23 cellular contexts compared by ENCODE assay signal in the genomic region with DNA sequence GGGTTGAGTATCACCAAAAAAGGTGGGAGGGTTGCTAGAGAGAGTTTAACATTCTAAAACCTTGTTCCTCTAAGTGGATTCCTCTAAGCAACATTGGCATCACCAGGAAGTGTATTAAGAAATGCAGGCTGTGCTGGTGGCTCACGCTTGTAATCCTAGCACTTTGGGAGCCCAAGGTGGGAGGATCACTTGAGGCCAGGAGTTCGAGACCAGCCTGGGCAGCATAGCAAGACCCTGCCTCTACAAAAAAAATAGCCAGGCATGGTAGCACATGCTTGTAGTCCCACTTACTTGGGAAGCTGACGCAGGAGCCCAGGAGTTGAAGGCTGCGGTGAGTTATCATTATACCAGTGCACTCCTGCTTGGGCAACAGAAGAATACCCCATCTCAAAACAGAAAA. TPM values are rescaled to one million over a fixed set of nuclear protein-coding genes. Genes with fewer than 3 reads are reported as not detected.
DNase-seq lines count a peak whose midpoint lies in the region; ATAC-seq and TF ChIP-seq lines count a peak whose summit lies in the region.
"Had no signal": no experiment of that assay in that cellular context is flagged by ENCODE, and none has a peak within 500 bp of the region (broad histone marks: within the 10 kb centered on the region; RNA-seq: fewer than 3 reads in every experiment).

No MANE protein-coding gene starts in this region.

- no peak overlapping the region for H3K18ac ChIP-seq in mesenchymal stem cell (ENCODE audit: low read depth in 1 of 2, low read length in 2 of 2)

- peak overlapping the region; percentile 54 for H2BK5ac ChIP-seq in mesenchymal stem cell (ENCODE audit: low read depth, low read length, poor library complexity, severe bottlenecking)

- H3K9ac ChIP-seq in mammary epithelial cell (ENCODE audit: insufficient read depth, low read length) (no peak overlapping the region), mesenchymal stem cell (ENCODE audit: low read length) (no peak overlapping the region)
- H3K9ac ChIP-seq: BLaER1 had no signal

- no peaks in the 10 kb centered on the region for H3K9me3 Mint-ChIP-seq in MCF 10A (ENCODE audit: unreplicated experiment)
- no peaks in the 10 kb centered on the region for H3K9me3 Mint-ChIP-seq in T-cell
- H3K9me3 Mint-ChIP-seq in stimulated activated effector memory CD8-positive, alpha-beta T cell treated with anti-CD3 and anti-CD28 coated beads, Interleukin-12 subunit alpha, Interleukin-12 subunit beta, amount 100 ng/mL, for 72 hours = no peaks in the 10 kb centered on the region
- H3K9me3 Mint-ChIP-seq: CD14-positive monocyte; CD4-positive, alpha-beta T cell; CD8-positive, alpha-beta memory T cell; GM23338; H9; HFFc6 had no signal

- no TSS peak for BruUV-seq in MCF 10A (replicated peaks; lab: Mats Ljungman, UMichigan)
- BruUV-seq in mammary epithelial cell (replicated peaks; lab: Mats Ljungman, UMichigan) = no TSS peak

- no peak overlapping the region for H4K8ac ChIP-seq in mesenchymal stem cell (ENCODE audit: low read length)

- WGBS in mammary epithelial cell (ENCODE audit: low coverage, missing lambda C conversion rate) = 100% methylated on average over 4 of the region's 4 CpGs
- 84% methylated on average over 4 of the region's 4 CpGs for WGBS in mesenchymal stem cell

- H3K4me3 Mint-ChIP-seq in MCF 10A (ENCODE audit: unreplicated experiment) (no peak overlapping the region), T-helper 17 cell (no peak overlapping the region), T-cell (no peak overlapping the region)
- H3K4me3 Mint-ChIP-seq in stimulated activated effector memory CD8-positive, alpha-beta T cell treated with anti-CD3 and anti-CD28 coated beads, Interleukin-12 subunit alpha, Interleukin-12 subunit beta, amount 100 ng/mL, for 72 hours = no peak overlapping the region
- H3K4me3 Mint-ChIP-seq: B cell; CD14-positive monocyte; CD4-positive, alpha-beta T cell; GM23338; H9; HFFc6 had no signal

- peaks cover 69% of the 10 kb centered on the region for H3K79me2 ChIP-seq in mammary epithelial cell (ENCODE audit: insufficient read depth, low read length)

- no peaks in the 10 kb centered on the region for H3K27me3 ChIP-seq in mammary epithelial cell (ENCODE audit: insufficient read depth, low read length)
- no peaks in the 10 kb centered on the region for H3K27me3 ChIP-seq in mesenchymal stem cell (ENCODE audit: control insufficient read depth in 1 of 2, insufficient read depth in 1 of 2, low read length in 2 of 2)
- H3K27me3 ChIP-seq: BLaER1 had no signal

- no peak overlapping the region for H3K27ac ChIP-seq in mammary epithelial cell (ENCODE audit: insufficient read depth, low read depth, low read length)
- H3K27ac ChIP-seq in HEK293 (ENCODE audit: extremely low read depth, low read depth, low read length) = no peak overlapping the region
- H3K27ac ChIP-seq in mesenchymal stem cell (ENCODE audit: low read length, poor library complexity, severe bottlenecking) = no peak overlapping the region
- H3K27ac ChIP-seq: BLaER1 had no signal

- dilution Hi-C loops in mammary epithelial cell (cut with HindIII; ENCODE audit: low sequenced_read_pairs) = no loop called here

- H2BK15ac ChIP-seq in mesenchymal stem cell (ENCODE audit: low read depth, poor library complexity, severe bottlenecking) = no peak overlapping the region

- no peak overlapping the region for H3K4me3 ChIP-seq in mammary epithelial cell (replicated peaks in 1 of 3; ENCODE audit: insufficient read depth in 1 of 3, low read depth in 2 of 3, low read length in 3 of 3)
- H3K4me3 ChIP-seq in HEK293 (ENCODE audit: low read depth, low read length) = no peak overlapping the region
- no peak overlapping the region for H3K4me3 ChIP-seq in mesenchymal stem cell (ENCODE audit: insufficient read depth in 1 of 2, low read depth in 1 of 2, low read length in 2 of 2)
- H3K4me3 ChIP-seq: BLaER1, GM12878, GM23338 had no signal

- peaks cover 13% of the 10 kb centered on the region for H3K4me1 Mint-ChIP-seq in MCF 10A (ENCODE audit: insufficient read depth, unreplicated experiment)
- peaks cover 49% of the 10 kb centered on the region for H3K4me1 Mint-ChIP-seq in T-helper 17 cell
- peaks cover 68 to 75% (median 74%) of the 10 kb centered on the region in 3 donors for H3K4me1 Mint-ChIP-seq in T-cell
- H3K4me1 Mint-ChIP-seq in stimulated activated effector memory CD8-positive, alpha-beta T cell treated with anti-CD3 and anti-CD28 coated beads, Interleukin-12 subunit alpha, Interleukin-12 subunit beta, amount 100 ng/mL, for 72 hours = peaks cover 37% of the 10 kb centered on the region

- no peak overlapping the region for H3K23ac ChIP-seq in mesenchymal stem cell (ENCODE audit: low read length in 2 of 2)

- H3K4ac ChIP-seq in mesenchymal stem cell (ENCODE audit: low read depth in 1 of 2, low read length in 2 of 2) = no peak overlapping the region

- H4K91ac ChIP-seq in mesenchymal stem cell (ENCODE audit: low read length) = no peak overlapping the region

- H3K9me3 ChIP-seq in mammary epithelial cell (replicated peaks; ENCODE audit: insufficient read depth, low read length) = no peaks in the 10 kb centered on the region
- H3K9me3 ChIP-seq in HEK293 (ENCODE audit: control insufficient read depth, insufficient read depth, low read depth, low read length) = no peaks in the 10 kb centered on the region
- no peaks in the 10 kb centered on the region for H3K9me3 ChIP-seq in T-helper 17 cell (ENCODE audit: control insufficient read depth, low read length, poor library complexity, severe bottlenecking)
- no peaks in the 10 kb centered on the region for H3K9me3 ChIP-seq in mesenchymal stem cell (ENCODE audit: control insufficient read depth, low read length)
- H3K9me3 ChIP-seq: BLaER1 had no signal

- H3K4me2 ChIP-seq in mammary epithelial cell (ENCODE audit: insufficient read depth, low read depth, low read length) = no peak overlapping the region
- no peak overlapping the region for H3K4me2 ChIP-seq in mesenchymal stem cell (ENCODE audit: low read length, poor library complexity, severe bottlenecking)
- H3K4me2 ChIP-seq: BLaER1, GM23338 had no signal

- H3K36me3 Mint-ChIP-seq in MCF 10A (ENCODE audit: insufficient read depth, unreplicated experiment) (peaks cover 89% of the 10 kb centered on the region), T-helper 17 cell (ENCODE audit: low read depth) (peaks cover 15% of the 10 kb centered on the region), T-cell (peaks cover 46% of the 10 kb centered on the region)
- H3K36me3 Mint-ChIP-seq in stimulated activated effector memory CD8-positive, alpha-beta T cell treated with anti-CD3 and anti-CD28 coated beads, Interleukin-12 subunit alpha, Interleukin-12 subunit beta, amount 100 ng/mL, for 72 hours = peaks cover 100% of the 10 kb centered on the region

- CTCF ChIA-PET in MCF 10A (lab: Yijun Ruan, JAX) = interaction anchor here (1.0 kb wide), 1 partner anchor 15 kb away, joined by 3 read pairs; no protein-coding TSS in a partner anchor
- CTCF ChIA-PET in mammary epithelial cell (lab: Charles Lee; ENCODE audit: low non-redundant PET) = no interaction called here
- CTCF ChIA-PET in HEK293 (lab: Yijun Ruan, JAX) = interaction anchor here (0.5 to 0.6 kb wide), 2 partner anchors 361 to 1614 kb away, joined by 3 read pairs; no protein-coding TSS in a partner anchor
- CTCF ChIA-PET in T-cell (lab: Charles Lee) = interaction anchor here in 1 of 2 donors (0.6 kb wide), 2 partner anchors 54 to 629 kb away, joined by 7 to 8 read pairs; no protein-coding TSS in a partner anchor

- H2AFZ ChIP-seq in mammary epithelial cell (ENCODE audit: low read depth, low read length) = no peak overlapping the region
- no peak overlapping the region for H2AFZ ChIP-seq in mesenchymal stem cell (ENCODE audit: low read depth, low read length)
- H2AFZ ChIP-seq: GM23338 had no signal

- H2BK120ac ChIP-seq in mesenchymal stem cell (ENCODE audit: low read depth, low read length) = no peak overlapping the region

- ATAC-seq in T-helper 17 cell = no peak
- ATAC-seq in T-cell (replicated peaks in 1 of 4) = no peak
- no peak for ATAC-seq in stimulated activated effector memory CD8-positive, alpha-beta T cell treated with anti-CD3 and anti-CD28 coated beads, Interleukin-12 subunit alpha, Interleukin-12 subunit beta, amount 100 ng/mL, for 72 hours
- ATAC-seq: GM12878, GM23338, HCT116 had no signal

- in situ Hi-C loops in mammary epithelial cell (cut with MboI; ENCODE audit: low sequenced_read_pairs in 2 of 2) = no loop called here

- peaks cover 39% of the 10 kb centered on the region for H3K36me3 ChIP-seq in mammary epithelial cell (ENCODE audit: insufficient read depth, low read length)
- H3K36me3 ChIP-seq in HEK293 (ENCODE audit: control insufficient read depth in 2 of 2, insufficient read depth in 1 of 2, low read length in 2 of 2) = peaks cover 25 to 83% of the 10 kb centered on the region in 2 experiments
- H3K36me3 ChIP-seq in mesenchymal stem cell (ENCODE audit: control insufficient read depth in 1 of 2, insufficient read depth in 2 of 2, low read depth in 1 of 2, low read length in 2 of 2) = peaks cover 10 to 86% of the 10 kb centered on the region in 2 experiments

- TF ChIP-seq CTCF in MCF 10A (IDR thresholded peaks at IDR 0.05; ENCODE audit: unreplicated experiment) (no peak), mammary epithelial cell (conservative IDR thresholded peaks at IDR 0.05 in 1 of 2, IDR thresholded peaks at IDR 0.05 in 1 of 2; ENCODE audit: extremely low read depth in 1 of 2, insufficient read depth in 1 of 2, low read depth in 1 of 2, low read length in 2 of 2) (no peak), HEK293 (tag by site-specific recombination; IDR thresholded peaks at IDR 0.05) (no peak)

- H3K4me1 ChIP-seq in mammary epithelial cell (ENCODE audit: insufficient read depth, low read length) = peaks cover 17% of the 10 kb centered on the region
- H3K4me1 ChIP-seq in HEK293 (ENCODE audit: control insufficient read depth, insufficient read depth, low read length) = no peaks in the 10 kb centered on the region
- H3K4me1 ChIP-seq in mesenchymal stem cell (ENCODE audit: control insufficient read depth, insufficient read depth, low read depth, low read length) = no peaks in the 10 kb centered on the region

- H2AK5ac ChIP-seq in mesenchymal stem cell (ENCODE audit: low read length, severe bottlenecking) = no peak overlapping the region

- no peak for DNase-seq in MCF 10A (ENCODE audit: unreplicated experiment)
- DNase-seq in mammary epithelial cell = no peak
- DNase-seq in T-helper 17 cell = no peak
- DNase-seq in mesenchymal stem cell = no peak
- DNase-seq in T-cell = no peak
- no peak for DNase-seq in stimulated activated effector memory CD8-positive, alpha-beta T cell treated with anti-CD3 and anti-CD28 coated beads, Interleukin-12 subunit alpha, Interleukin-12 subunit beta, amount 100 ng/mL, for 72 hours (ENCODE audit: low spot score in 2 of 2)
- DNase-seq: CD4-positive, alpha-beta T cell; CD8-positive, alpha-beta memory T cell; DMS 273 treated with DMSO at 0.1 percent for 48 hours; DMS79; EL; GDM1; H9; HFFc6 had no signal

- peaks cover 28% of the 10 kb centered on the region for H3K79me1 ChIP-seq in mesenchymal stem cell (replicated peaks; ENCODE audit: low read length, poor library complexity, severe bottlenecking)

- POLR2A ChIA-PET in MCF 10A (lab: Yijun Ruan, JAX) (no interaction called here), HEK293 (lab: Yijun Ruan, JAX) (no interaction called here), T-cell (lab: Charles Lee) (interaction anchor here (0.5 kb wide), 2 partner anchors 402 to 588 kb away, joined by 4 to 9 read pairs; no protein-coding TSS in a partner anchor)

- peak overlapping the region; percentile 19 for H3K27ac Mint-ChIP-seq in MCF 10A (ENCODE audit: low read depth, unreplicated experiment)
- H3K27ac Mint-ChIP-seq in T-helper 17 cell = peak overlapping the region; percentile 47
- H3K27ac Mint-ChIP-seq in T-cell = no peak overlapping the region
- H3K27ac Mint-ChIP-seq in stimulated activated effector memory CD8-positive, alpha-beta T cell treated with anti-CD3 and anti-CD28 coated beads, Interleukin-12 subunit alpha, Interleukin-12 subunit beta, amount 100 ng/mL, for 72 hours = no peak overlapping the region
- H3K27ac Mint-ChIP-seq: B cell, GM23338, H9, HFFc6 had no signal

- H2BK12ac ChIP-seq in mesenchymal stem cell (ENCODE audit: low read length in 2 of 2) = no peak overlapping the region

- intact Hi-C loops in MCF 10A (cut with micrococcal nuclease) (no loop called here), mammary epithelial cell (cut with micrococcal nuclease) (no loop called here)

- H3K14ac ChIP-seq in mesenchymal stem cell (ENCODE audit: low read length in 2 of 2) = no peak overlapping the region

- no peaks in the 10 kb centered on the region for H3K27me3 Mint-ChIP-seq in MCF 10A (ENCODE audit: insufficient read depth, unreplicated experiment)
- no peaks in the 10 kb centered on the region for H3K27me3 Mint-ChIP-seq in T-helper 17 cell
- no peaks in the 10 kb centered on the region for H3K27me3 Mint-ChIP-seq in T-cell
- H3K27me3 Mint-ChIP-seq: B cell; CD4-positive, alpha-beta T cell had no signal

- no peaks in the 10 kb centered on the region for H4K20me1 ChIP-seq in mammary epithelial cell (ENCODE audit: insufficient read depth, low read length)

RNA-seq across cellular contexts. Expression of gene MYNN, which starts 4.6 kb away (rescaled TPM):
- total RNA-seq in MCF 10A (2022) (18.0 and 20.4 TPM in 2 replicates), mammary epithelial cell (10 to 100 TPM; 13.0 to 18.3 TPM), T-helper 17 cell (10 to 100 TPM; 21.0 to 21.2 TPM), T-cell (10 to 100 TPM; 15.1 to 20.3 (median 17.6) TPM)
- polyA plus RNA-seq in mammary epithelial cell = 7.7 TPM
- 2.7 TPM for polyA minus RNA-seq in mammary epithelial cell
- 8.6 TPM for polyA plus RNA-seq in mesenchymal stem cell (2013, experiment 1 of 2)
- polyA plus RNA-seq in mesenchymal stem cell (2013, experiment 2 of 2) = 8.8 TPM

RNA-seq across cellular contexts. Expression of gene ACTRT3, which starts 8.5 kb away (rescaled TPM):
- 0.93 and 1.0 TPM in 2 replicates for total RNA-seq in MCF 10A (2022)
- total RNA-seq in mammary epithelial cell = 1 to 10 TPM in 1 of 2 donors, under 1 TPM in 1; 0.68 to 3.0 TPM
- polyA plus RNA-seq in mammary epithelial cell = 1.3 TPM
- polyA minus RNA-seq in mammary epithelial cell = 5.7 TPM
- total RNA-seq in T-helper 17 cell = not detected
- polyA plus RNA-seq in mesenchymal stem cell (2013, experiment 1 of 2) = 2.0 TPM
- polyA plus RNA-seq in mesenchymal stem cell (2013, experiment 2 of 2) = 2.0 TPM
- total RNA-seq in T-cell = under 1 TPM in 2 of 5 donors, not detected in 3; 0.15 to 0.28 TPM
- total RNA-seq: CD4-positive, alpha-beta T cell; H4 had no signal

RNA-seq across cellular contexts. Expression of gene TERC, which starts 13.0 kb away (rescaled TPM):
- 2.9 and 7.9 TPM in 2 replicates for total RNA-seq in MCF 10A (2022)
- total RNA-seq in mammary epithelial cell = 100 to 1,000 TPM in 1 of 2 donors, not detected in 1; 316 TPM
- not detected for polyA plus RNA-seq in mammary epithelial cell
- polyA minus RNA-seq in mammary epithelial cell = not detected
- total RNA-seq in T-helper 17 cell = 10 to 100 TPM in 1 of 2 donors, 1 to 10 TPM in 1; 6.0 to 11.0 TPM
- 0.19 TPM for polyA plus RNA-seq in mesenchymal stem cell (2013, experiment 1 of 2)
- not detected for polyA plus RNA-seq in mesenchymal stem cell (2013, experiment 2 of 2)
- 10 to 100 TPM; 10.3 to 22.4 (median 12.8) TPM for total RNA-seq in T-cell
- polyA plus RNA-seq: AG04450 had no signal

RNA-seq across cellular contexts. Expression of gene LRRIQ4, which starts 34.8 kb away (rescaled TPM):
- total RNA-seq in MCF 10A (2022) (not detected in 2 replicates), mammary epithelial cell (under 1 TPM in 1 of 2 donors, not detected in 1; 0.17 TPM), T-helper 17 cell (not detected), T-cell (not detected)
- not detected for polyA plus RNA-seq in mammary epithelial cell
- not detected for polyA minus RNA-seq in mammary epithelial cell
- polyA plus RNA-seq in mesenchymal stem cell (2013, experiment 1 of 2) = 0.04 TPM
- polyA plus RNA-seq in mesenchymal stem cell (2013, experiment 2 of 2) = not detected
- total RNA-seq: CD4-positive, alpha-beta T cell; GM23338; H4; H9; HFFc6 had no signal
- polyA plus RNA-seq: AG04450; CD14-positive monocyte; CD8-positive, alpha-beta memory T cell had no signal

RNA-seq across cellular contexts. Expression of gene LRRC34, which starts 34.9 kb away (rescaled TPM):
- total RNA-seq in MCF 10A (2022) (not detected in 2 replicates), mammary epithelial cell (1 to 10 TPM in 1 of 2 donors, not detected in 1; 2.3 TPM), T-helper 17 cell (under 1 TPM; 0.77 to 0.78 TPM), T-cell (1 to 10 TPM in 1 of 5 donors, under 1 TPM in 4; 0.28 to 1.6 (median 0.92) TPM)
- polyA plus RNA-seq in mammary epithelial cell = 0.40 TPM
- polyA minus RNA-seq in mammary epithelial cell = not detected
- polyA plus RNA-seq in mesenchymal stem cell (2013, experiment 1 of 2) = 1.1 TPM
- polyA plus RNA-seq in mesenchymal stem cell (2013, experiment 2 of 2) = 1.2 TPM

Comparison
In these comparisons a context has a peak if more than half of its experiments do, and no peak if none do; other contexts are left out.
1. H3K27ac Mint-ChIP-seq: peak in MCF 10A (single experiment) and T-helper 17 cell (single experiment); none in T-cell (0 of 2) and stimulated activated effector memory CD8-positive, alpha-beta T cell treated with anti-CD3 and anti-CD28 coated beads, Interleukin-12 subunit alpha, Interleukin-12 subunit beta, amount 100 ng/mL, for 72 hours (single experiment).
2. POLR2A ChIA-PET loops: an anchor here in T-cell (0.5 kb wide); none called in MCF 10A and HEK293.